20 cellular contexts compared by ENCODE assay signal in genomic region chr7:35246819-35247218, GRCh38. TPM values are rescaled to one million over a fixed set of nuclear protein-coding genes. Genes with fewer than 3 reads are reported as not detected.
"Had no signal": no experiment of that assay in that cellular context is flagged by ENCODE, and none has a peak within 500 bp of the region (broad histone marks: within the 10 kb centered on the region; RNA-seq: fewer than 3 reads in every experiment).

No MANE protein-coding gene starts in this region.

- ATAC-seq: foreskin keratinocyte; left lung; naive thymus-derived CD4-positive, alpha-beta T cell; psoas muscle had no signal

- H3K4me3 Mint-ChIP-seq: naive thymus-derived CD4-positive, alpha-beta T cell; nephron progenitor cell had no signal

- H3K4me1 ChIP-seq: foreskin keratinocyte, left lung, psoas muscle, sigmoid colon had no signal

- H3K4me3 ChIP-seq: coronary artery, left lung, psoas muscle, sigmoid colon, skin epidermis had no signal

- H3K27ac ChIP-seq: coronary artery, foreskin keratinocyte, left lung, psoas muscle, sigmoid colon, skin epidermis had no signal

- H3K36me3 Mint-ChIP-seq: naive thymus-derived CD4-positive, alpha-beta T cell had no signal

- H3K9me3 Mint-ChIP-seq: nephron progenitor cell had no signal

- DNase-seq: central memory CD4-positive, alpha-beta T cell; effector CD4-positive, alpha-beta T cell; foreskin keratinocyte; islet precursor cell; left lung; mesendoderm; naive thymus-derived CD4-positive, alpha-beta T cell; nephron progenitor cell; psoas muscle; retina; sigmoid colon; stimulated activated CD4-positive, alpha-beta T cell treated with anti-CD3 and anti-CD28 coated beads, Interleukin-12 subunit alpha, Interleukin-12 subunit beta, amount 100 ng/mL, for 4 hours; stimulated activated naive CD4-positive, alpha-beta T cell treated with Interleukin-2 at 50 U/mL for 16 hours; trophoblast cell had no signal

- H3K27ac Mint-ChIP-seq: naive thymus-derived CD4-positive, alpha-beta T cell; nephron progenitor cell had no signal

- H3K36me3 ChIP-seq: left lung, sigmoid colon had no signal

- H3K9me3 ChIP-seq: left lung, psoas muscle, sigmoid colon had no signal

RNA-seq across cellular contexts. Expression of gene TBX20, which starts 7.1 kb away (rescaled TPM):
- total RNA-seq: chondrocyte; fibroblast of lung; foreskin keratinocyte; lung microvascular endothelial cell; naive thymus-derived CD4-positive, alpha-beta T cell; omental fat pad; psoas muscle; sigmoid colon had no signal
